In the genomic region with DNA sequence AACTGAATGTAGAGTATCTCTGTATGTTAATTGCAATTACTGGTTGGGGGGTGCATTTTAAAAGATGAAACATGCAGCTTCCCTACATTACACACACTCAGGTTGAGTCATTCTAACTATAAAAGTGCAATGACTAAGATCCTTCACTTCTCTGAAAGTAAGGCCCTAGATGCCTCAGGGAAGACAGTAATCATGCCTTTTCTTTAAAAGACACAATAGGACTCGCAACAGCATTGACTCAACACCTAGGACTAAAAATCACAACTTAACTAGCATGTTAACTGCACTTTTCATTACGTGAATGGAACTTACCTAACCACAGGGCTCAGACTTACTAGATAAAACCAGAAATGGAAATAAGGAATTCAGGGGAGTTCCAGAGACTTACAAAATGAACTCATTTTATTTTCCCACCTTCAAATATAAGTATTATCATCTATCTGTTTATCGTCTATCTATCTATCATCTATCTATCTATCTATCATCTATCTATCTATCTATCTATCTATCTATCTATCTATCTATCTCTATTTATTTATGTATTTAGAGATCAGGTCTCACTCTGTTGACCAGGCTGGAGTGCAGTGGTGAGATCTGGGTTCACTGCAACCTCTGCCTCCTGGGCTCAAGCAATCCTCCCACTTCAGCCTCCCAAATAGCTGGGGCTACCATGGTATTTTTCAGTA, we compare ENCODE assay signal across 11 cellular contexts. TPM values are rescaled to one million over a fixed set of nuclear protein-coding genes. Genes with fewer than 3 reads are reported as not detected.
A peak's percentile ranks its signal among the peaks of the same experiment; 100 is the strongest.
DNase-seq lines count a peak whose midpoint lies in the region; ATAC-seq, FAIRE-seq and TF ChIP-seq lines count a peak whose summit lies in the region.
"Had no signal": no experiment of that assay in that cellular context is flagged by ENCODE, and none has a peak within 500 bp of the region (broad histone marks: within the 10 kb centered on the region; RNA-seq: fewer than 3 reads in every experiment).

No MANE protein-coding gene starts in this region.

- TF ChIP-seq CTCF in foreskin keratinocyte (conservative IDR thresholded peaks at IDR 0.05): no peak

- H3K4me1 ChIP-seq in foreskin keratinocyte: peaks cover 31% of the 10 kb centered on the region
- H3K4me1 ChIP-seq: heart left ventricle had no signal

- no peaks in the 10 kb centered on the region for H3K9me3 Mint-ChIP-seq in IgD-negative memory B cell
- H3K9me3 Mint-ChIP-seq: H9 had no signal

- H3K27me3 Mint-ChIP-seq in IgD-negative memory B cell: no peaks in the 10 kb centered on the region

- no peak for DNase-seq in GM12892 (ENCODE audit: insufficient read length)
- peak; percentile 99 for DNase-seq in foreskin keratinocyte
- no peak for DNase-seq in erythroblast (lab: John Stamatoyannopoulos, UW)
- DNase-seq in activated CD4-positive, alpha-beta T cell treated with anti-CD3 and anti-CD28 coated beads, Interleukin-2, amount 50 U/mL, for 48 hours: no peak
- DNase-seq in NCI-H128 (lab: John Stamatoyannopoulos, UW; ENCODE audit: unreplicated experiment): no peak
- DNase-seq: H9, heart left ventricle had no signal

- H3K36me3 Mint-ChIP-seq in IgD-negative memory B cell: peaks cover 8% of the 10 kb centered on the region

- ATAC-seq in GM21737 (IDR thresholded peaks at IDR 0.05; ENCODE audit: unreplicated experiment) (peak; percentile 51), foreskin keratinocyte (peak; percentile 92), GM21576 (IDR thresholded peaks at IDR 0.05; ENCODE audit: unreplicated experiment) (no peak)
- ATAC-seq: heart left ventricle had no signal

- H3K27me3 ChIP-seq in foreskin keratinocyte: no peaks in the 10 kb centered on the region
- H3K27me3 ChIP-seq: heart left ventricle had no signal

- peak overlapping the region; percentile 98 for H3K27ac ChIP-seq in foreskin keratinocyte
- H3K27ac ChIP-seq: heart left ventricle, VCaP had no signal

- peak overlapping the region in 2 of 3 donors; percentile 11 to 43 for H3K27ac Mint-ChIP-seq in IgD-negative memory B cell
- H3K27ac Mint-ChIP-seq: H9 had no signal

- H3K4me3 Mint-ChIP-seq in IgD-negative memory B cell: no peak overlapping the region
- H3K4me3 Mint-ChIP-seq: H9 had no signal

- TF ChIP-seq POLR2A in GM12892 (IDR thresholded peaks at IDR 0.05; ENCODE audit: low read depth, low read length): no peak
- TF ChIP-seq POLR2A in erythroblast (IDR thresholded peaks at IDR 0.05; ENCODE audit: low read length): no peak

- FAIRE-seq in GM12892 (lab: Jason Lieb, UNC): peak; percentile 74

- peaks cover 6 to 16% (median 8%) of the 10 kb centered on the region in 3 donors for H3K4me1 Mint-ChIP-seq in IgD-negative memory B cell
- H3K4me1 Mint-ChIP-seq: H9 had no signal

RNA-seq across cellular contexts. Expression of a gene that starts 47.8 kb away (rescaled TPM):
- 7.7 TPM for polyA plus RNA-seq in GM12892 (2012; ENCODE audit: missing spikeins)
- polyA plus RNA-seq in IgD-negative memory B cell (5.3 TPM), foreskin keratinocyte (1.9 and 2.5 TPM in 2 replicates)
- 14.1 and 17.5 TPM in 2 replicates for total RNA-seq in foreskin keratinocyte

RNA-seq across cellular contexts. Expression of a gene that starts 47.8 kb away (rescaled TPM):
- polyA plus RNA-seq in GM12892 (2012; ENCODE audit: missing spikeins): 10.3 TPM
- 76.7 TPM for polyA plus RNA-seq in IgD-negative memory B cell
- 35.7 and 36.7 TPM in 2 replicates for total RNA-seq in foreskin keratinocyte
- 23.3 and 28.6 TPM in 2 replicates for polyA plus RNA-seq in foreskin keratinocyte

RNA-seq across cellular contexts. Expression of a gene that starts 59.7 kb away (rescaled TPM):
- not detected for polyA plus RNA-seq in GM12892 (2012; ENCODE audit: missing spikeins)
- polyA plus RNA-seq in IgD-negative memory B cell (0.90 TPM), foreskin keratinocyte (not detected in 2 replicates)
- not detected in 2 replicates for total RNA-seq in foreskin keratinocyte
- total RNA-seq: H9, heart left ventricle had no signal
- polyA plus RNA-seq: heart left ventricle had no signal

Comparison
In these comparisons a context has a peak if more than half of its experiments do, and no peak if none do; other contexts are left out.
1. DNase-seq: peak in foreskin keratinocyte (2 of 2); none in GM12892 (single experiment), erythroblast (0 of 2), activated CD4-positive, alpha-beta T cell treated with anti-CD3 and anti-CD28 coated beads, Interleukin-2, amount 50 U/mL, for 48 hours (0 of 2) and NCI-H128 (single experiment).